Comparison of ENCODE assay signal across 8 cellular contexts in genomic region chr13:66994097-66994496, GRCh38.
DNase-seq lines count a peak whose midpoint lies in the region; ATAC-seq and TF ChIP-seq lines count a peak whose summit lies in the region.

No MANE protein-coding gene starts in this region.

- H3K36me3 Mint-ChIP-seq in activated naive CD8-positive, alpha-beta T cell treated with anti-CD3 and anti-CD28 coated beads for 36 hours = no peaks in the 10 kb centered on the region
- H3K36me3 Mint-ChIP-seq in osteocyte (ENCODE audit: unreplicated experiment) = no peaks in the 10 kb centered on the region

- DNase-seq in EH (ENCODE audit: low read depth) = peak; percentile 42
- peak; percentile 49 for DNase-seq in GM20000 (ENCODE audit: low spot score)
- peak; percentile 16 for DNase-seq in activated naive CD8-positive, alpha-beta T cell treated with anti-CD3 and anti-CD28 coated beads for 36 hours
- peak; percentile 68 for DNase-seq in Right ventricle myocardium inferior (ENCODE audit: missing footprints)
- DNase-seq in osteocyte (ENCODE audit: extremely low spot score, unreplicated experiment) = peak; percentile 85
- DNase-seq in NCI-H524 treated with DMSO at 0.1 percent for 48 hours (lab: John Stamatoyannopoulos, UW) = no peak
- DNase-seq in NCI-H2029 treated with DMSO at 0.1 percent for 48 hours (lab: John Stamatoyannopoulos, UW) = no peak

- intact Hi-C loops in Right ventricle myocardium inferior (cut with DNase I) = no loop called here

- TF ChIP-seq CTCF in GM20000 (IDR thresholded peaks at IDR 0.05; ENCODE audit: extremely low read depth, missing control alignments) (peak; percentile 49), osteocyte (IDR thresholded peaks at IDR 0.05) (peak; percentile 53)

- H3K4me3 Mint-ChIP-seq in activated naive CD8-positive, alpha-beta T cell treated with anti-CD3 and anti-CD28 coated beads for 36 hours = no peak overlapping the region
- H3K4me3 Mint-ChIP-seq in osteocyte (ENCODE audit: unreplicated experiment) = peak overlapping the region; percentile 41

- H3K27me3 Mint-ChIP-seq in activated naive CD8-positive, alpha-beta T cell treated with anti-CD3 and anti-CD28 coated beads for 36 hours = no peaks in the 10 kb centered on the region
- no peaks in the 10 kb centered on the region for H3K27me3 Mint-ChIP-seq in osteocyte (ENCODE audit: unreplicated experiment)

- ATAC-seq in HG03565 (IDR thresholded peaks at IDR 0.05; ENCODE audit: unreplicated experiment) (peak; percentile 63), Right ventricle myocardium inferior (peak; percentile 89)

- H3K27ac Mint-ChIP-seq in activated naive CD8-positive, alpha-beta T cell treated with anti-CD3 and anti-CD28 coated beads for 36 hours = no peak overlapping the region
- H3K27ac Mint-ChIP-seq in osteocyte (ENCODE audit: unreplicated experiment) = peak overlapping the region; percentile 37

- H3K4me1 Mint-ChIP-seq in activated naive CD8-positive, alpha-beta T cell treated with anti-CD3 and anti-CD28 coated beads for 36 hours = peaks cover 3% of the 10 kb centered on the region
- peaks cover 22% of the 10 kb centered on the region for H3K4me1 Mint-ChIP-seq in osteocyte (ENCODE audit: unreplicated experiment)

- H3K9me3 Mint-ChIP-seq in activated naive CD8-positive, alpha-beta T cell treated with anti-CD3 and anti-CD28 coated beads for 36 hours = no peaks in the 10 kb centered on the region
- peaks cover 8% of the 10 kb centered on the region for H3K9me3 Mint-ChIP-seq in osteocyte (ENCODE audit: unreplicated experiment)

Comparison
In these comparisons a context has a peak if more than half of its experiments do, and no peak if none do; other contexts are left out.
1. DNase-seq: peak in EH (single experiment), GM20000 (single experiment), activated naive CD8-positive, alpha-beta T cell treated with anti-CD3 and anti-CD28 coated beads for 36 hours (single experiment), Right ventricle myocardium inferior (single experiment) and osteocyte (single experiment); none in NCI-H524 treated with DMSO at 0.1 percent for 48 hours (single experiment) and NCI-H2029 treated with DMSO at 0.1 percent for 48 hours (single experiment).